10 cellular contexts compared by ENCODE assay signal in genomic region chr2:120661551-120661950, GRCh38.
DNase-seq lines count a peak whose midpoint lies in the region; ATAC-seq lines count a peak whose summit lies in the region.
"Had no signal": no experiment of that assay in that cellular context is flagged by ENCODE, and none has a peak within 500 bp of the region (broad histone marks: within the 10 kb centered on the region; RNA-seq: fewer than 3 reads in every experiment).

No MANE protein-coding gene starts in this region.

- intact Hi-C loops in left cardiac atrium (cut with DNase I): no loop called here

- DNase-seq in DMS 273 (lab: John Stamatoyannopoulos, UW; ENCODE audit: unreplicated experiment) (peak; percentile 77), SHP77 (lab: John Stamatoyannopoulos, UW) (peak; percentile 78 to 88), left cardiac atrium (peak; percentile 81), nucleus accumbens (lab: John Stamatoyannopoulos, UW) (peak in 36 of 56 donors; percentile 13 to 78 (median 41)), HPDE6-E6E7 (ENCODE audit: extremely low spot score) (no peak), AML-193 (lab: John Stamatoyannopoulos, UW) (no peak)
- DNase-seq: activated CD4-positive, CD25-positive, alpha-beta regulatory T cell treated with anti-CD3 and anti-CD28 coated beads, Interleukin-2, amount 50 U/mL, for 72 hours; upper lobe of left lung had no signal

- ATAC-seq in left cardiac atrium (peak; percentile 45 to 78), GM19397 (IDR thresholded peaks at IDR 0.05; ENCODE audit: unreplicated experiment) (no peak), HG03457 (IDR thresholded peaks at IDR 0.05; ENCODE audit: unreplicated experiment) (no peak)

Comparison
In these comparisons a context has a peak if more than half of its experiments do, and no peak if none do; other contexts are left out.
1. DNase-seq: peak in DMS 273 (single experiment), SHP77 (2 of 2), left cardiac atrium (single experiment) and nucleus accumbens (36 of 56); none in HPDE6-E6E7 (single experiment) and AML-193 (0 of 2).
2. ATAC-seq: peak in left cardiac atrium (2 of 2); none in GM19397 (single experiment) and HG03457 (single experiment).